ENCODE assay signal across 21 cellular contexts in the genomic region with DNA sequence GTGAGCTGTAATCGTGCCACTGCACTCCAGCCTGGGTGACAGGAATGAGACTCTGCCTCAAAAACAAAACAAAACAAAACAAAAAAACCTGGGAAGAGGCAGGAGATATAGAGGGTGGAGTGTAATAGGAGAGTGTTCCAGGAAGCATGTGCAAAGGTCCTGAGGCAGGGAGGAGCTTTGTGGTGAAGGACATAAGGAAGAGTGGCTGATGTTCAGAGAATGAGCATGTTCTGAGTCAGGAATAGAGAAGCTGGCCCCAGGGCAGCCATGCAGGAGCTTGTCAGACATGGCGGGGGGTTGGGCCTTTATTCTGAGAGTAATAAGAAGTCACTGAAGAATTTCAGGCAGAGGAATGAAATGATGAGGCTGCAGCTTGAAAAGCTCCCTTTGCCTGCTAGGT.
DNase-seq lines count a peak whose midpoint lies in the region; ATAC-seq, FAIRE-seq and TF ChIP-seq lines count a peak whose summit lies in the region.
"Had no signal": no experiment of that assay in that cellular context is flagged by ENCODE, and none has a peak within 500 bp of the region (broad histone marks: within the 10 kb centered on the region; RNA-seq: fewer than 3 reads in every experiment).

No MANE protein-coding gene starts in this region.

- no peak for ATAC-seq in HG02610 (IDR thresholded peaks at IDR 0.05; ENCODE audit: unreplicated experiment)
- ATAC-seq: GM12878, Panc1 had no signal

- FAIRE-seq in bronchial epithelial cell (lab: Jason Lieb, UNC): no peak
- FAIRE-seq: GM12878, GM19239, H1 had no signal

- H3K4me1 Mint-ChIP-seq in activated CD4-positive, alpha-beta memory T cell treated with anti-CD3 and anti-CD28 coated beads, Interleukin-2, amount 10 ng/mL, durations not matched to agents 7 days and 5 days: peaks cover 13% of the 10 kb centered on the region
- no peaks in the 10 kb centered on the region for H3K4me1 Mint-ChIP-seq in activated CD4-positive, alpha-beta memory T cell treated with anti-CD3 and anti-CD28 coated beads for 36 hours (ENCODE audit: low read depth)

- CTCF ChIA-PET in activated CD4-positive, alpha-beta memory T cell treated with anti-CD3 and anti-CD28 coated beads, Interleukin-2, amount 10 ng/mL, durations not matched to agents 7 days and 5 days (lab: Charles Lee): interaction anchor here (1.2 kb wide), 1 partner anchor 84 kb away, joined by 3 read pairs; no protein-coding TSS in a partner anchor
- CTCF ChIA-PET in activated CD4-positive, alpha-beta memory T cell treated with anti-CD3 and anti-CD28 coated beads for 36 hours (lab: Charles Lee): no interaction called here

- intact Hi-C loops in activated CD4-positive, alpha-beta memory T cell treated with anti-CD3 and anti-CD28 coated beads for 36 hours (cut with micrococcal nuclease): no loop called here
- intact Hi-C loops in left ventricle myocardium inferior (cut with micrococcal nuclease): no loop called here

- H3K18ac ChIP-seq in trophoblast cell (ENCODE audit: low read length): no peak overlapping the region

- H3K79me2 ChIP-seq in Loucy (ENCODE audit: insufficient read depth, low read length): no peaks in the 10 kb centered on the region
- H3K79me2 ChIP-seq in trophoblast cell (ENCODE audit: control insufficient read depth, insufficient read depth, low read length, poor library complexity): no peaks in the 10 kb centered on the region

- no peak overlapping the region for H2BK120ac ChIP-seq in trophoblast cell (ENCODE audit: insufficient read depth, low read length, poor library complexity)

- TF ChIP-seq CTCF in Loucy (conservative IDR thresholded peaks at IDR 0.05; ENCODE audit: low read length) (no peak), bronchial epithelial cell (IDR thresholded peaks at IDR 0.05; ENCODE audit: insufficient read depth, low read length, severe bottlenecking) (no peak), left ventricle myocardium inferior (IDR thresholded peaks at IDR 0.05; ENCODE audit: borderline replicate concordance) (no peak)

- H2BK5ac ChIP-seq in trophoblast cell (ENCODE audit: low read depth, low read length, poor library complexity): no peak overlapping the region

- H3K27ac ChIP-seq in trophoblast cell (ENCODE audit: low read depth, low read length) (no peak overlapping the region), left ventricle myocardium inferior (replicated peaks) (no peak overlapping the region)
- H3K27ac ChIP-seq: KMS-11 had no signal

- no peak overlapping the region for H4K8ac ChIP-seq in trophoblast cell (ENCODE audit: low read depth, low read length)

- no peak overlapping the region for H3K4me3 Mint-ChIP-seq in activated CD4-positive, alpha-beta memory T cell treated with anti-CD3 and anti-CD28 coated beads, Interleukin-2, amount 10 ng/mL, durations not matched to agents 7 days and 5 days
- no peak overlapping the region for H3K4me3 Mint-ChIP-seq in activated CD4-positive, alpha-beta memory T cell treated with anti-CD3 and anti-CD28 coated beads for 36 hours
- H3K4me3 Mint-ChIP-seq: HFFc6 had no signal

- H3K27me3 Mint-ChIP-seq in activated CD4-positive, alpha-beta memory T cell treated with anti-CD3 and anti-CD28 coated beads, Interleukin-2, amount 10 ng/mL, durations not matched to agents 7 days and 5 days: no peaks in the 10 kb centered on the region
- no peaks in the 10 kb centered on the region for H3K27me3 Mint-ChIP-seq in activated CD4-positive, alpha-beta memory T cell treated with anti-CD3 and anti-CD28 coated beads for 36 hours

- H3K4me1 ChIP-seq in Loucy (ENCODE audit: insufficient read depth, low read length, poor library complexity, severe bottlenecking) (peaks cover 15% of the 10 kb centered on the region), trophoblast cell (ENCODE audit: control insufficient read depth in 1 of 2, insufficient read depth in 2 of 2, low read length in 2 of 2) (no peaks in the 10 kb centered on the region), left ventricle myocardium inferior (no peaks in the 10 kb centered on the region)

- H3K27me3 ChIP-seq in Loucy (ENCODE audit: insufficient read depth, low read length, poor library complexity, severe bottlenecking) (no peaks in the 10 kb centered on the region), bronchial epithelial cell (ENCODE audit: control insufficient read depth, insufficient read depth, low read length) (no peaks in the 10 kb centered on the region), trophoblast cell (ENCODE audit: insufficient read depth, low read length) (no peaks in the 10 kb centered on the region), left ventricle myocardium inferior (ENCODE audit: low read depth) (peaks cover 2% of the 10 kb centered on the region)

- H3K36me3 ChIP-seq in Loucy (ENCODE audit: insufficient read depth, low read length) (no peaks in the 10 kb centered on the region), bronchial epithelial cell (ENCODE audit: control insufficient read depth, insufficient read depth, low read length) (no peaks in the 10 kb centered on the region), trophoblast cell (ENCODE audit: control insufficient read depth in 1 of 2, insufficient read depth in 2 of 2, low read length in 2 of 2) (no peaks in the 10 kb centered on the region), left ventricle myocardium inferior (no peaks in the 10 kb centered on the region)

- WGBS in trophoblast cell (ENCODE audit: extremely low coverage, insufficient coverage, insufficient read length): no CpG with 5 or more reads among the region's 2 CpGs

- H3K9me3 Mint-ChIP-seq in activated CD4-positive, alpha-beta memory T cell treated with anti-CD3 and anti-CD28 coated beads, Interleukin-2, amount 10 ng/mL, durations not matched to agents 7 days and 5 days: peaks cover 17% of the 10 kb centered on the region
- H3K9me3 Mint-ChIP-seq in activated CD4-positive, alpha-beta memory T cell treated with anti-CD3 and anti-CD28 coated beads for 36 hours: peaks cover 17% of the 10 kb centered on the region

- no peaks in the 10 kb centered on the region for H3K9me2 ChIP-seq in Loucy (replicated peaks; ENCODE audit: low read depth, low read length)

- no peak overlapping the region for H2BK12ac ChIP-seq in trophoblast cell (ENCODE audit: low read length)

- peak overlapping the region; percentile 13 for H3K27ac Mint-ChIP-seq in activated CD4-positive, alpha-beta memory T cell treated with anti-CD3 and anti-CD28 coated beads, Interleukin-2, amount 10 ng/mL, durations not matched to agents 7 days and 5 days
- no peak overlapping the region for H3K27ac Mint-ChIP-seq in activated CD4-positive, alpha-beta memory T cell treated with anti-CD3 and anti-CD28 coated beads for 36 hours
- H3K27ac Mint-ChIP-seq: HFFc6 had no signal

- H3K9ac ChIP-seq in Loucy (ENCODE audit: low read depth, low read length, poor library complexity, severe bottlenecking): no peak overlapping the region
- H3K9ac ChIP-seq in trophoblast cell (ENCODE audit: low read length): no peak overlapping the region
- H3K9ac ChIP-seq: KMS-11 had no signal

- H3K23ac ChIP-seq in trophoblast cell (ENCODE audit: low read length): no peak overlapping the region

- H3K36me3 Mint-ChIP-seq in activated CD4-positive, alpha-beta memory T cell treated with anti-CD3 and anti-CD28 coated beads, Interleukin-2, amount 10 ng/mL, durations not matched to agents 7 days and 5 days (ENCODE audit: low read depth): no peaks in the 10 kb centered on the region
- H3K36me3 Mint-ChIP-seq in activated CD4-positive, alpha-beta memory T cell treated with anti-CD3 and anti-CD28 coated beads for 36 hours: peaks cover 5% of the 10 kb centered on the region

- no peak overlapping the region for H4K91ac ChIP-seq in trophoblast cell (ENCODE audit: low read depth, low read length)

- no peak for DNase-seq in activated CD4-positive, alpha-beta memory T cell treated with anti-CD3 and anti-CD28 coated beads, Interleukin-2, amount 10 ng/mL, durations not matched to agents 7 days and 5 days
- DNase-seq in activated CD4-positive, alpha-beta memory T cell treated with anti-CD3 and anti-CD28 coated beads for 36 hours: no peak
- peak; percentile 62 for DNase-seq in bronchial epithelial cell (ENCODE audit: low read depth)
- peak; percentile 64 to 69 for DNase-seq in trophoblast cell
- no peak for DNase-seq in Kasumi-1 (lab: John Stamatoyannopoulos, UW)
- no peak for DNase-seq in left ventricle myocardium inferior
- DNase-seq: 8988T, COR-L47, HFFc6, NCI-H1092 treated with DMSO at 0.1 percent for 48 hours, NCI-H146, NCI-H2171, NCI-H526 treated with DMSO at 0.1 percent for 48 hours, Right ventricle myocardium superior had no signal

- H2AK5ac ChIP-seq in trophoblast cell (ENCODE audit: low read length): no peak overlapping the region

- no peak overlapping the region for H3K4me3 ChIP-seq in Loucy (ENCODE audit: low read length, poor library complexity, severe bottlenecking)
- no peak overlapping the region for H3K4me3 ChIP-seq in bronchial epithelial cell (ENCODE audit: low read depth, low read length)
- H3K4me3 ChIP-seq in trophoblast cell (ENCODE audit: low read depth, low read length): no peak overlapping the region
- no peak overlapping the region for H3K4me3 ChIP-seq in left ventricle myocardium inferior
- H3K4me3 ChIP-seq: GM12878 had no signal

- H2AFZ ChIP-seq in Loucy (ENCODE audit: low read length): no peak overlapping the region
- H2AFZ ChIP-seq in trophoblast cell (ENCODE audit: insufficient read depth, low read length, poor library complexity): no peak overlapping the region

- no peaks in the 10 kb centered on the region for H4K20me1 ChIP-seq in Loucy (ENCODE audit: insufficient read depth, low read length, poor library complexity, severe bottlenecking)

- no peak overlapping the region for H3K14ac ChIP-seq in trophoblast cell (ENCODE audit: low read length)

- peaks cover under 1% of the 10 kb centered on the region; the same call in 1 of the 2 replicates for H3K9me3 ChIP-seq in Loucy (ENCODE audit: insufficient read depth, low read depth, low read length)
- H3K9me3 ChIP-seq in trophoblast cell (ENCODE audit: insufficient read depth, low read depth, low read length): peaks cover 11% of the 10 kb centered on the region
- H3K9me3 ChIP-seq in left ventricle myocardium inferior (replicated peaks): peaks cover 13% of the 10 kb centered on the region

- H3K4ac ChIP-seq in trophoblast cell (ENCODE audit: low read depth, low read length): no peak overlapping the region

- H3F3A ChIP-seq in Loucy (ENCODE audit: low read depth): no peaks in the 10 kb centered on the region

- POLR2A ChIA-PET in activated CD4-positive, alpha-beta memory T cell treated with anti-CD3 and anti-CD28 coated beads, Interleukin-2, amount 10 ng/mL, durations not matched to agents 7 days and 5 days (lab: Charles Lee): no interaction called here
- POLR2A ChIA-PET in activated CD4-positive, alpha-beta memory T cell treated with anti-CD3 and anti-CD28 coated beads for 36 hours (lab: Charles Lee): no interaction called here

- no peak overlapping the region for H4K12ac ChIP-seq in trophoblast cell (ENCODE audit: low read depth, low read length)

- no peaks in the 10 kb centered on the region for H3K79me1 ChIP-seq in trophoblast cell (ENCODE audit: low read length)

- peak overlapping the region; percentile 28 for H3K4me2 ChIP-seq in Loucy (ENCODE audit: low read depth, low read length, poor library complexity, severe bottlenecking)
- H3K4me2 ChIP-seq in trophoblast cell (ENCODE audit: low read length): no peak overlapping the region
- H3K4me2 ChIP-seq: KMS-11 had no signal

Comparison
In these comparisons a context has a peak if more than half of its experiments do, and no peak if none do; other contexts are left out.
1. DNase-seq: peak in bronchial epithelial cell (single experiment) and trophoblast cell (2 of 2); none in activated CD4-positive, alpha-beta memory T cell treated with anti-CD3 and anti-CD28 coated beads, Interleukin-2, amount 10 ng/mL, durations not matched to agents 7 days and 5 days (single experiment), activated CD4-positive, alpha-beta memory T cell treated with anti-CD3 and anti-CD28 coated beads for 36 hours (single experiment), Kasumi-1 (0 of 2) and left ventricle myocardium inferior (single experiment).